In the genomic region with DNA sequence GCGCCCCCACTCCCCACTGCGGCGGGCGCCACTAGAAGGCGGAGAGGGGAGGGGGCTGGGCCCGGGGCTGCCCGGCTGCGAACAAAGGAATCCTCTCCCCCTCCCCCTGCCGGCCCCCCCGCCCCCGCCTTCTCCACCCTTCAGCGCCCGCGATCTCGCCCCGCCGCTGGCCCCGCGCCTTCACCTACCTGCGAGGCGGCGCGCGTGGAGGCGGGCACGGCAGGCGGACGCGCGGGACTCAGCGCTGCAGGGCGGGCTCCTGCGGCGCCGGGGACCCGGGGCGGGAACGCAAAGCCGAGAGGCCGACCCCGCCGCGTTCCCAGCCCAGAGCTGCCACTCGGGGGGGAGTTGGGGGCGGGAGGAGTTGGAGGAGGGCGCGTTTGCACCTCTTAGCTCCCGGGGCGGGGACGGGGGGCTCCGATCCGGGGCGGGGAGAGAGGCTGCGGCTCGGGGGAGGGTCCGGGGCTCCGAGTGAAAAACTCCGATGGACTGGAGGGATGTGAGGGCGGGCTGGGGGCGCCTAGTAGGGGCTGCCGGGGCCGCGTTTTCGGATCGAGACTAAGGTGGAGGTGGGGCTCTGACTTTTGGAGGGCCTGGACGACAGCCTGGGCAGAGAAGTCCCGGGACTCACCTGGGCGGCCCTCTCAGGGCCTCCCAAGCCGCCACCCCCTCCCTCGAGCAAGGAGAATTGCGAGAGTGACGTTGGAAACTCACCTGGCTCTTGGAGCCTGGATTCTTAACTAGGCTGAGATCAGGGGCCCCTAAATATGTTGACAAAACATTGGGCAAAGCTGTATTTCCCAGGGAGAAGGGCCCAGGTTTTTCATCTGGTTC, we compare ENCODE assay signal across 11 cellular contexts.
DNase-seq lines count a peak whose midpoint lies in the region; ATAC-seq lines count a peak whose summit lies in the region.
"Had no signal": no experiment of that assay in that cellular context is flagged by ENCODE, and none has a peak within 500 bp of the region (broad histone marks: within the 10 kb centered on the region; RNA-seq: fewer than 3 reads in every experiment).

TSS of gene FBN3 (minus strand) at position 332 of the 834 bp plus-strand sequence. CDS start 2,112 bp downstream, outside the sequence.

- H3K36me3 Mint-ChIP-seq in activated T-cell treated with anti-CD3 and anti-CD28 coated beads, Interleukin-2, amount 50 U/mL, for 24 hours (ENCODE audit: low read depth) = no peaks in the 10 kb centered on the region

- H3K9me3 ChIP-seq in SK-N-MC (ENCODE audit: low read depth, low read length) (no peaks in the 10 kb centered on the region), iPS-20b (ENCODE audit: insufficient read depth, low read depth, low read length) (no peaks in the 10 kb centered on the region)
- H3K9me3 ChIP-seq: BE2C had no signal

- no peaks in the 10 kb centered on the region for H3K9me3 Mint-ChIP-seq in activated T-cell treated with anti-CD3 and anti-CD28 coated beads, Interleukin-2, amount 50 U/mL, for 24 hours
- no peaks in the 10 kb centered on the region for H3K9me3 Mint-ChIP-seq in stimulated activated naive CD8-positive, alpha-beta T cell treated with anti-CD3 and anti-CD28 coated beads, Interleukin-15, amount 100 ng/mL, for 72 hours

- H3K4me3 ChIP-seq in SK-N-MC (peak within 1 kb of the TSS; percentile 84), iPS-20b (ENCODE audit: low read length) (peak within 1 kb of the TSS; percentile 81)

- no peaks in the 10 kb centered on the region for H3K27me3 ChIP-seq in iPS-20b (ENCODE audit: insufficient read depth, low read length)

- H3K36me3 ChIP-seq in SK-N-MC (ENCODE audit: insufficient read depth, low read length) (no peaks in the 10 kb centered on the region), iPS-20b (ENCODE audit: insufficient read depth, low read depth, low read length) (peaks cover 2% of the 10 kb centered on the region; the same call in 1 of the 2 replicates)
- H3K36me3 ChIP-seq: BE2C had no signal

- 0 out of 2 replicates have a peak within 1 kb of the TSS, but pooled peaks have one; percentile 21 for H3K27ac ChIP-seq in SK-N-MC
- peak within 1 kb of the TSS; percentile 44 for H3K27ac ChIP-seq in iPS-20b (ENCODE audit: low read length)

- H3K27me3 Mint-ChIP-seq in activated T-cell treated with anti-CD3 and anti-CD28 coated beads, Interleukin-2, amount 50 U/mL, for 24 hours = peaks cover 62% of the 10 kb centered on the region
- H3K27me3 Mint-ChIP-seq in stimulated activated naive CD8-positive, alpha-beta T cell treated with anti-CD3 and anti-CD28 coated beads, Interleukin-15, amount 100 ng/mL, for 72 hours = peaks cover 83% of the 10 kb centered on the region

- no peak within 1 kb of the TSS for H3K27ac Mint-ChIP-seq in activated T-cell treated with anti-CD3 and anti-CD28 coated beads, Interleukin-2, amount 50 U/mL, for 24 hours
- no peak within 1 kb of the TSS for H3K27ac Mint-ChIP-seq in stimulated activated naive CD8-positive, alpha-beta T cell treated with anti-CD3 and anti-CD28 coated beads, Interleukin-15, amount 100 ng/mL, for 72 hours

- H3K9ac ChIP-seq in SK-N-MC (ENCODE audit: insufficient read length) (peak within 1 kb of the TSS; percentile 80), iPS-20b (ENCODE audit: low read depth, low read length) (peak within 1 kb of the TSS; percentile 88; the same call in 1 of the 2 replicates)

- peak within 1 kb of the TSS; percentile 27 for H3K4me3 Mint-ChIP-seq in activated T-cell treated with anti-CD3 and anti-CD28 coated beads, Interleukin-2, amount 50 U/mL, for 24 hours
- H3K4me3 Mint-ChIP-seq in stimulated activated naive CD8-positive, alpha-beta T cell treated with anti-CD3 and anti-CD28 coated beads, Interleukin-15, amount 100 ng/mL, for 72 hours = peak within 1 kb of the TSS; percentile 53 to 71

- peaks cover 8% of the 10 kb centered on the region for H3K4me1 Mint-ChIP-seq in activated T-cell treated with anti-CD3 and anti-CD28 coated beads, Interleukin-2, amount 50 U/mL, for 24 hours (ENCODE audit: low read depth)
- H3K4me1 Mint-ChIP-seq in stimulated activated naive CD8-positive, alpha-beta T cell treated with anti-CD3 and anti-CD28 coated beads, Interleukin-15, amount 100 ng/mL, for 72 hours = peaks cover 11% of the 10 kb centered on the region

- DNase-seq in activated T-cell treated with anti-CD3 and anti-CD28 coated beads, Interleukin-2, amount 50 U/mL, for 24 hours = no peak
- DNase-seq in activated T-cell treated with anti-CD3 and anti-CD28 coated beads, Interleukin-2, amount 50 U/mL, for 48 hours = no peak
- DNase-seq in SK-N-MC (ENCODE audit: low read depth, low spot score) (no peak), inferior parietal cortex (ENCODE audit: extremely low spot score) (no peak)
- no peak for DNase-seq in stimulated activated naive CD8-positive, alpha-beta T cell treated with anti-CD3 and anti-CD28 coated beads, Interleukin-15, amount 100 ng/mL, for 72 hours
- DNase-seq: BE2C, kidney, MV-4-11 had no signal

- peaks cover 7% of the 10 kb centered on the region; the same call in 1 of the 2 replicates for H3K4me1 ChIP-seq in iPS-20b (ENCODE audit: insufficient read depth, low read length)
- H3K4me1 ChIP-seq: BE2C had no signal

- ATAC-seq in stimulated activated naive CD8-positive, alpha-beta T cell treated with anti-CD3 and anti-CD28 coated beads, Interleukin-15, amount 100 ng/mL, for 72 hours = peak; percentile 21
- ATAC-seq in HG03520 (IDR thresholded peaks at IDR 0.05; ENCODE audit: unreplicated experiment) (no peak), HG03196 (IDR thresholded peaks at IDR 0.05; ENCODE audit: unreplicated experiment) (no peak)
